In genomic region chr2:152648336-152648735, GRCh38 we compare ENCODE assay signal across 9 cellular contexts.
DNase-seq lines count a peak whose midpoint lies in the region; TF ChIP-seq lines count a peak whose summit lies in the region.
"Had no signal": no experiment of that assay in that cellular context is flagged by ENCODE, and none has a peak within 500 bp of the region (broad histone marks: within the 10 kb centered on the region; RNA-seq: fewer than 3 reads in every experiment).

No MANE protein-coding gene starts in this region.

- H3K79me2 ChIP-seq in KMS-11 (ENCODE audit: insufficient read depth, low read depth), result no peaks in the 10 kb centered on the region

- no peaks in the 10 kb centered on the region; the same call in none of the 2 replicates for H3K36me3 ChIP-seq in BE2C
- no peaks in the 10 kb centered on the region for H3K36me3 ChIP-seq in KMS-11 (ENCODE audit: insufficient read depth)
- H3K36me3 ChIP-seq in spleen, result peaks cover 0 to 92% (median 5%) of the 10 kb centered on the region in 6 donors

- no peak overlapping the region for H3K4me3 Mint-ChIP-seq in mesothelial cell of epicardium
- H3K4me3 Mint-ChIP-seq: activated B cell treated with CpG ODN at 0.5 μM for 24 hours had no signal

- DNase-seq in BE2C, result no peak
- DNase-seq in cerebellar cortex (ENCODE audit: low spot score), result peak; percentile 33
- no peak for DNase-seq in mesothelial cell of epicardium (ENCODE audit: low spot score in 2 of 2, unreplicated experiment in 2 of 2)
- no peak for DNase-seq in AG20443 (ENCODE audit: low spot score)
- no peak for DNase-seq in OCI-M2 (lab: John Stamatoyannopoulos, UW; ENCODE audit: unreplicated experiment)
- DNase-seq in spleen, result no peak
- DNase-seq in NCI-H226, result no peak
- DNase-seq: activated B cell treated with CpG ODN at 0.5 μM for 24 hours had no signal

- H3K27me3 ChIP-seq in BE2C (no peaks in the 10 kb centered on the region), KMS-11 (ENCODE audit: insufficient read depth, low read depth) (no peaks in the 10 kb centered on the region), spleen (replicated peaks in 1 of 7) (no peaks in the 10 kb centered on the region)

- peaks cover 12% of the 10 kb centered on the region for H3K4me1 Mint-ChIP-seq in mesothelial cell of epicardium
- H3K4me1 Mint-ChIP-seq: activated B cell treated with CpG ODN at 0.5 μM for 24 hours had no signal

- H3K9ac ChIP-seq in KMS-11, result no peak overlapping the region

- intact Hi-C loops in spleen (cut with DNase I; ENCODE audit: low total_unique reads), result no loop called here

- H3K4me3 ChIP-seq in BE2C (ENCODE audit: low read depth, low read length) (no peak overlapping the region), KMS-11 (IDR thresholded peaks at IDR 0.05; ENCODE audit: insufficient read depth, low read depth, low read length) (no peak overlapping the region), spleen (no peak overlapping the region)

- H3K4me2 ChIP-seq in KMS-11, result no peak overlapping the region

- no peak for TF ChIP-seq POLR2A in spleen (IDR thresholded peaks at IDR 0.05)

- TF ChIP-seq CTCF in BE2C (IDR thresholded peaks at IDR 0.05; ENCODE audit: low read depth, low read length) (0 out of 2 replicates have a peak, but pooled peaks have one; percentile 4), KMS-11 (conservative IDR thresholded peaks at IDR 0.05; ENCODE audit: low read depth, low read length) (0 out of 2 replicates have a peak, but pooled peaks have one; percentile 28), mesothelial cell of epicardium (IDR thresholded peaks at IDR 0.05; ENCODE audit: unreplicated experiment) (peak; percentile 41), spleen (IDR thresholded peaks at IDR 0.05 in 8 of 11, conservative IDR thresholded peaks at IDR 0.05 in 3 of 11) (peak in 1 of 11 experiments; percentile 23)

- no peaks in the 10 kb centered on the region for H3K4me1 ChIP-seq in BE2C
- peaks cover 5% of the 10 kb centered on the region for H3K4me1 ChIP-seq in KMS-11 (ENCODE audit: low read depth, poor library complexity, severe bottlenecking)
- peaks cover 0 to 12% (median 0%) of the 10 kb centered on the region in 6 donors for H3K4me1 ChIP-seq in spleen

- H3K27ac Mint-ChIP-seq in mesothelial cell of epicardium, result no peak overlapping the region

- H3K27ac ChIP-seq in KMS-11, result no peak overlapping the region
- H3K27ac ChIP-seq in spleen, result peak overlapping the region in 1 of 8 donors; percentile 0

- 23 to 32% (median 28%) methylated on average over 2 of the region's 2 CpGs for WGBS in spleen, 5 donors

- peaks cover 9% of the 10 kb centered on the region for H3K36me3 Mint-ChIP-seq in mesothelial cell of epicardium

- no peaks in the 10 kb centered on the region for H4K20me1 ChIP-seq in KMS-11 (ENCODE audit: insufficient read depth)

- H2AFZ ChIP-seq in KMS-11 (ENCODE audit: low read depth), result no peak overlapping the region

- H3K9me3 ChIP-seq in BE2C (no peaks in the 10 kb centered on the region), spleen (no peaks in the 10 kb centered on the region)

- no peaks in the 10 kb centered on the region for H3K27me3 Mint-ChIP-seq in mesothelial cell of epicardium (ENCODE audit: low read depth)
- H3K27me3 Mint-ChIP-seq: activated B cell treated with CpG ODN at 0.5 μM for 24 hours had no signal

- no peaks in the 10 kb centered on the region for H3K9me3 Mint-ChIP-seq in mesothelial cell of epicardium
- H3K9me3 Mint-ChIP-seq: activated B cell treated with CpG ODN at 0.5 μM for 24 hours had no signal
